Comparison of ENCODE assay signal across 8 cellular contexts in genomic region chrX:69165116-69165651, GRCh38. TPM values are rescaled to one million over a fixed set of nuclear protein-coding genes. Genes with fewer than 3 reads are reported as not detected.
DNase-seq lines count a peak whose midpoint lies in the region; ATAC-seq and TF ChIP-seq lines count a peak whose summit lies in the region.

Gene PJA1, minus strand, starts transcription at chrX:69165453. Its CDS starts 2,380 bp downstream, at chrX:69163073.

- POLR2A ChIA-PET in AG04450 (lab: Yijun Ruan, JAX), result interaction anchor here (1.0 kb wide), 2 partner anchors 25 to 336 kb away, joined by 3 to 7 read pairs; partner anchors contain the start of gene EFNB1

- intact Hi-C loops in left lung (cut with DNase I), result no loop called here

- CTCF ChIA-PET in AG04450 (lab: Charles Lee), result interaction anchor here (1.1 to 1.9 kb wide), 2 partner anchors 31 to 337 kb away, joined by 3 to 15 read pairs; partner anchors contain the start of gene EFNB1

- peaks cover 0 to 10% of the 10 kb centered on the region in 2 donors for H3K36me3 ChIP-seq in left lung

- H3K9me3 ChIP-seq in AG04450 (ENCODE audit: control insufficient read depth, insufficient read depth, low read length) (no peaks in the 10 kb centered on the region), left lung (no peaks in the 10 kb centered on the region)

- H3K4me3 ChIP-seq in AG04450 (ENCODE audit: low read depth, low read length) (peak within 1 kb of the TSS; percentile 81), left lung (peak within 1 kb of the TSS; percentile 43 to 62)

- H3K4me1 ChIP-seq in left lung, result no peaks in the 10 kb centered on the region

- no peak for TF ChIP-seq CTCF in AG04450 (IDR thresholded peaks at IDR 0.05; ENCODE audit: low read depth, low read length)
- no peak for TF ChIP-seq CTCF in left lung (IDR thresholded peaks at IDR 0.05)

- DNase-seq in AG04450 (ENCODE audit: low read depth, low spot score), result no peak
- peak; percentile 59 for DNase-seq in NCI-H510A (lab: John Stamatoyannopoulos, UW)
- DNase-seq in activated CD4-positive, alpha-beta T cell treated with anti-CD3 and anti-CD28 coated beads, Interleukin-2, amount 50 U/mL, for 1 hour, result peak; percentile 61
- DNase-seq in dermis blood vessel endothelial cell, result peak; percentile 70
- DNase-seq in left lung, result peak; percentile 69 to 89
- DNase-seq in stimulated activated CD4-positive, alpha-beta T cell treated with anti-CD3 and anti-CD28 coated beads, Interleukin-2, amount 100 ng/mL, for 4 hours (ENCODE audit: low read depth), result peak; percentile 60

- H3K27me3 ChIP-seq in AG04450 (ENCODE audit: control insufficient read depth, insufficient read depth, low read length) (peaks cover 2% of the 10 kb centered on the region), left lung (no peaks in the 10 kb centered on the region)

- no peak within 1 kb of the TSS for H3K27ac ChIP-seq in AG04450 (ENCODE audit: low read depth, low read length)
- peak within 1 kb of the TSS; percentile 42 to 70 for H3K27ac ChIP-seq in left lung

- ATAC-seq in GM18873 (IDR thresholded peaks at IDR 0.05; ENCODE audit: low FRiP score, unreplicated experiment) (peak; percentile 63), HG03135 (IDR thresholded peaks at IDR 0.05; ENCODE audit: unreplicated experiment) (peak; percentile 83), left lung (peak; percentile 95)

RNA-seq across cellular contexts. Expression of gene PJA1, which starts in this region (rescaled TPM):
- polyA plus RNA-seq in AG04450 (2011; rRNA removed), result 25.7 and 30.7 TPM in 2 replicates
- polyA minus RNA-seq in AG04450 (2011; rRNA and poly(A)+ RNA removed), result 29.3 and 32.8 TPM in 2 replicates
- total RNA-seq in dermis blood vessel endothelial cell, result 18.0 and 21.1 TPM in 2 replicates
- total RNA-seq in left lung, result 10 to 100 TPM; 20.7 to 28.7 TPM
